In the genomic region with DNA sequence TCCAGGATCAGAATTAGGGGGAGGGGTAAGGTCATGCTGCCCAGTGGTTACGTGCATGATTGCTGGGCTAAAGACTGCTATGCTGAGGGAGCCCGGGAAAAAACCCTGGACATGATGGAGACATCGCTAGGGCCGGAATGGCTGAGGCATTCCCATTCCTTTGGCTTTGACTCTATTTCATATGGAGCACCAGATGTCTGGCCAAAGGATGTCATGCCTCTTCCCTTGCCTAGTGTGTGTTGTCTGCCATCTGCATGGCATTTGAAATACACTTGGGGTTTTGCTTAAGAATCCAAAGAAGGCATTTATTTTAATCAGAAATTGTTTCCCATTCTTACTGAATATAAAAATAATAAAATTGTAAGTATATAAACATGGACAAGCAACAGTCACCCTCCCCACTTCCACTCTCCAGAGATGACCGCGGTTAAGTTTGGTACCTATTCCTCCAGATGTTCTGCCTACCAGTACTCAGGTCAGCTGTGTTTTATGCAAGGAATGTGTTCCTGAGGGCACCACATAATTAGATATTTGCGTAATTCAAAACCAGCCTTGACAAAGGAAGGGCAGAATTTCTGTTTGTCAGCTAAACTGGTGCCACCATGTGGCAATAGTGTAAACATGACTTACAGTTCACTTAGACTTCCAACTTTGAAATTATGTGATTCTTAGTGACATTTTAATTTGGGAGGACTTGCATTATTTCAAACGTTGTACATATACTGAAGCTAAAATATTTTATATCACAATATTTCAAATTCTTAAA, we compare ENCODE assay signal across 8 cellular contexts.
DNase-seq lines count a peak whose midpoint lies in the region; ATAC-seq, FAIRE-seq and TF ChIP-seq lines count a peak whose summit lies in the region.

No MANE protein-coding gene starts in this region.

- no peak overlapping the region for H2BK5ac ChIP-seq in mesendoderm (ENCODE audit: low read length)

- no peak overlapping the region for H2AK5ac ChIP-seq in mesendoderm (ENCODE audit: low read length)

- BruUV-seq in K562 (replicated peaks; lab: Mats Ljungman, UMichigan) = no TSS peak

- H3K79me1 ChIP-seq in mesendoderm (ENCODE audit: low read length) = no peaks in the 10 kb centered on the region

- no peaks in the 10 kb centered on the region; a peak in 1 of 5 replicates for H3K27me3 ChIP-seq in K562 (ENCODE audit: control insufficient read depth in 2 of 2, insufficient read depth in 2 of 2, low read length in 2 of 2)
- H3K27me3 ChIP-seq in mesendoderm (ENCODE audit: insufficient read depth, low read length, poor library complexity) = no peaks in the 10 kb centered on the region

- peak; percentile 44 to 58; a peak in 3 of 4 replicates for TF ChIP-seq RAD21 in K562 (CRISPR knock-in tag; conservative IDR thresholded peaks at IDR 0.05 in 1 of 2, IDR thresholded peaks at IDR 0.05 in 1 of 2)

- H4K8ac ChIP-seq in mesendoderm (ENCODE audit: low read depth, low read length) = no peak overlapping the region

- H3K79me2 ChIP-seq in K562 (ENCODE audit: control insufficient read depth, insufficient read depth, low read length) = no peaks in the 10 kb centered on the region
- H3K79me2 ChIP-seq in mesendoderm (ENCODE audit: control insufficient read depth, insufficient read depth, low read length) = no peaks in the 10 kb centered on the region

- H3K56ac ChIP-seq in mesendoderm (ENCODE audit: low read length) = no peak overlapping the region

- H3K4me3 ChIP-seq in K562 (no peak overlapping the region), mesendoderm (ENCODE audit: low read length) (no peak overlapping the region), coronary artery (no peak overlapping the region)

- no peaks in the 10 kb centered on the region for H3K4me1 ChIP-seq in K562 (replicated peaks in 1 of 2; ENCODE audit: control insufficient read depth in 2 of 2, insufficient read depth in 2 of 2, low read length in 2 of 2)
- no peaks in the 10 kb centered on the region for H3K4me1 ChIP-seq in mesendoderm (ENCODE audit: control insufficient read depth, low read depth, low read length)

- CTCF ChIA-PET in K562 (lab: Yijun Ruan, JAX; ENCODE audit: low intra/inter-chr PET ratio) = no interaction called here

- no peak for TF ChIP-seq EP300 in K562 (IDR thresholded peaks at IDR 0.05; ENCODE audit: low read length)

- H4K5ac ChIP-seq in mesendoderm (ENCODE audit: low read length) = no peak overlapping the region

- no peak overlapping the region for H3K4me2 ChIP-seq in K562 (ENCODE audit: insufficient read depth, low read length)
- H3K4me2 ChIP-seq in mesendoderm (ENCODE audit: low read length) = no peak overlapping the region

- peak; percentile 72 for ATAC-seq in Right ventricle myocardium superior (ENCODE audit: poor library complexity)
- no peak for ATAC-seq in K562
- ATAC-seq in HG03108 (IDR thresholded peaks at IDR 0.05; ENCODE audit: unreplicated experiment) = no peak

- H3K36me3 ChIP-seq in K562 (ENCODE audit: control insufficient read depth, insufficient read depth, low read length) (no peaks in the 10 kb centered on the region), mesendoderm (ENCODE audit: control insufficient read depth, insufficient read depth, low read length) (no peaks in the 10 kb centered on the region)

- POLR2A ChIA-PET in K562 (lab: Yijun Ruan, JAX) = interaction anchor here (0.7 kb wide), 1 partner anchor 11 kb away, joined by 3 read pairs; no protein-coding TSS in a partner anchor

- TF ChIP-seq CTCF in K562 (IDR thresholded peaks at IDR 0.05 in 2 of 3, conservative IDR thresholded peaks at IDR 0.05 in 1 of 3; ENCODE audit: insufficient read depth in 2 of 3, low read depth in 1 of 3, low read length in 3 of 3) = peak in 2 of 3 experiments; percentile 11 to 48; a peak in 3 of 6 replicates
- no peak for TF ChIP-seq CTCF in coronary artery (IDR thresholded peaks at IDR 0.05)

- no peak overlapping the region for H2BK15ac ChIP-seq in mesendoderm (replicated peaks; ENCODE audit: low read depth)

- 24% methylated on average over 8 of the region's 8 CpGs for WGBS in K562 (ENCODE audit: insufficient coverage, low coverage, missing lambda C conversion rate)
- no CpG with 5 or more reads among the region's 8 CpGs for WGBS in mesendoderm (ENCODE audit: extremely low coverage, insufficient coverage, low lambda C conversion rate)

- H3K27ac ChIP-seq in K562 (ENCODE audit: extremely low read depth, low read depth, low read length) (no peak overlapping the region), mesendoderm (ENCODE audit: low read depth, low read length) (no peak overlapping the region), coronary artery (no peak overlapping the region)

- H4K20me1 ChIP-seq in K562 (replicated peaks; ENCODE audit: control insufficient read depth, insufficient read depth, low read length) = no peaks in the 10 kb centered on the region

- H3K9me3 ChIP-seq in K562 (replicated peaks; ENCODE audit: control insufficient read depth, insufficient read depth, low read depth, low read length) = no peaks in the 10 kb centered on the region

- H2AFZ ChIP-seq in K562 (ENCODE audit: low read depth, low read length) = no peak overlapping the region

- no peak for TF ChIP-seq POLR2A in K562 (conservative IDR thresholded peaks at IDR 0.05)

- no peak overlapping the region for H3K9ac ChIP-seq in K562 (ENCODE audit: insufficient read depth in 1 of 2, low read depth in 2 of 2, low read length in 2 of 2)
- no peak overlapping the region for H3K9ac ChIP-seq in mesendoderm (ENCODE audit: low read length)

- H3K18ac ChIP-seq in mesendoderm (ENCODE audit: low read length) = no peak overlapping the region

- peak; percentile 49 for FAIRE-seq in K562 (lab: Jason Lieb, UNC)

- no peak overlapping the region for H3K4ac ChIP-seq in mesendoderm (ENCODE audit: low read depth, low read length)

- DNase-seq in Right ventricle myocardium superior = no peak
- DNase-seq in cardiac septum (ENCODE audit: low spot score) = no peak
- peak; percentile 61 for DNase-seq in NCI-H146 (lab: John Stamatoyannopoulos, UW)
- DNase-seq in K562 (ENCODE audit: extremely low read depth in 1 of 4, low spot score in 3 of 4) = peak in 1 of 4 experiments; percentile 10
- DNase-seq in mesendoderm = peak; percentile 28
- no peak for DNase-seq in NCI-H187 (lab: John Stamatoyannopoulos, UW)
- no peak for DNase-seq in coronary artery (ENCODE audit: low spot score)

- no peak overlapping the region for H2BK120ac ChIP-seq in mesendoderm (ENCODE audit: low read depth, low read length)

- H3K23ac ChIP-seq in mesendoderm (ENCODE audit: low read length) = no peak overlapping the region

- intact Hi-C loops in Right ventricle myocardium superior (cut with DNase I) = loop anchor here (5.0 kb wide), 1 partner anchor 272 kb away; no protein-coding TSS in a partner anchor
- intact Hi-C loops in cardiac septum (cut with DNase I) = loop anchor here (5.0 kb wide), 1 partner anchor 272 kb away; no protein-coding TSS in a partner anchor
- intact Hi-C loops in K562 (cut with micrococcal nuclease) = loop anchor here (5.0 kb wide), 2 partner anchors 257 to 272 kb away; no protein-coding TSS in a partner anchor

- in situ Hi-C loops in K562 (cut with MboI) = no loop called here

- no peaks in the 10 kb centered on the region for H3K9me1 ChIP-seq in K562 (ENCODE audit: control insufficient read depth, insufficient read depth, low read length)

TF ChIP-seq in K562, 482 proteins besides CTCF, POLR2A, EP300 and RAD21:
- TF ChIP-seq C11orf30 (IDR thresholded peaks at IDR 0.05; ENCODE audit: low read depth) (0 out of 2 replicates have a peak, but pooled peaks have one; percentile 9), FIP1L1 (IDR thresholded peaks at IDR 0.05; ENCODE audit: low read depth, low read length, poor library complexity, severe bottlenecking) (no peak)

Comparison
In these comparisons a context has a peak if more than half of its experiments do, and no peak if none do; other contexts are left out.
1. DNase-seq: peak in NCI-H146 (single experiment) and mesendoderm (single experiment); none in Right ventricle myocardium superior (single experiment), cardiac septum (single experiment), NCI-H187 (0 of 2) and coronary artery (single experiment).